ENCODE assay signal across 12 cellular contexts in the genomic region with DNA sequence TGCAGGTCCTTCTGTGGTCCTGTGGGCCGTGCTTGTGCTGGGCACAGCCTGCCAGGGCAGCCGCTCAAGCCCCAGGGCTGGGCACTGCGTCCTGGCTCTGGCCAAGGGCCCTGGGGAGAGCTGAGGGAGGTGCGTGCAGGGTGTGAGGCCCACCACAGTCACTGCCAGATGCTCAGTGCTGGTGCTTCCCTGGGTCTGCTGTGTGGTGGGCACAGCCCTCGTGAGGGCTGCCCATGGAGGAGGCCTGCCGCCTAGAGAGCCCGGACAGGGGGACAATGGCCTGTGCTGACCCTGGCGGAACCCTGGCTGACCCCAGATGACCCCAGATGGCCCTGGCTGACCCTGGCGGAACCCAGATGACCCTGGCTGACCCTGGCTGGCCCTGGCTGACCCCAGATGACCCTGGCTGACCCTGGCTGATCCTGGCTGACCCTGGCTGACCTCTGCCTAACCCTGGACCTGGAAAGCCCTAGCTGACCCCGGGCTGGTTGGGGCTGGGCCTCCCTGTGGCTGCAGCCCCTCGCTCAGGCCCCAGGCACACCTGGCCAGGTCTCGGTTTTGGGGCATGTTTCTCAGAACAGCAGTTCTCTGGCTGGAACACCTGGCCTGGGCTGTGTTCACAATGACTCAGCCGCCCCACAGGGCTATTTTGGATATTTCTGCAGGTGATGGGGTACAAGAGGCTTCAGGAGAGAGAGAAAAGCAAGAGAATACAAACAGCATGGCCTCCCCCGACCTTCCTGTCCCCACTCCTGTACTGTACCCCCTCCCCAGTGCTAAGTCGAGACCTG. TPM values are rescaled to one million over a fixed set of nuclear protein-coding genes. Genes with fewer than 3 reads are reported as not detected.
A peak's percentile ranks its signal among the peaks of the same experiment; 100 is the strongest.
DNase-seq lines count a peak whose midpoint lies in the region; ATAC-seq and TF ChIP-seq lines count a peak whose summit lies in the region.
"Had no signal": no experiment of that assay in that cellular context is flagged by ENCODE, and none has a peak within 500 bp of the region (broad histone marks: within the 10 kb centered on the region; RNA-seq: fewer than 3 reads in every experiment).

No MANE protein-coding gene starts in this region.

- DNase-seq in Peyer's patch, result peak; percentile 32 to 81 (median 80)
- DNase-seq in spleen, result peak; percentile 79
- no peak for DNase-seq in WERI-Rb-1
- no peak for DNase-seq in GF-D8 (lab: John Stamatoyannopoulos, UW)
- DNase-seq in dedifferentiated amniotic fluid mesenchymal stem cell (ENCODE audit: extremely low spot score), result no peak
- no peak for DNase-seq in AG20443 (ENCODE audit: low spot score)
- DNase-seq: activated CD4-positive, alpha-beta T cell treated with anti-CD3 and anti-CD28 coated beads for 4 hours; anterior cingulate cortex; erythroblast; substantia nigra had no signal

- no peaks in the 10 kb centered on the region for H3K36me3 ChIP-seq in Peyer's patch
- no peaks in the 10 kb centered on the region for H3K36me3 ChIP-seq in spleen
- no peaks in the 10 kb centered on the region for H3K36me3 ChIP-seq in WERI-Rb-1

- H3K27me3 ChIP-seq in Peyer's patch (no peaks in the 10 kb centered on the region), spleen (replicated peaks in 1 of 7) (no peaks in the 10 kb centered on the region), WERI-Rb-1 (ENCODE audit: insufficient read depth, low read depth, severe bottlenecking) (peaks cover 2% of the 10 kb centered on the region)

- 42 to 68% (median 61%) methylated on average over 8 to 15 of the region's 15 CpGs for WGBS in spleen, 5 donors

- TF ChIP-seq POLR2A in Peyer's patch (IDR thresholded peaks at IDR 0.05) (no peak), spleen (IDR thresholded peaks at IDR 0.05) (no peak)

- intact Hi-C loops in spleen (cut with DNase I; ENCODE audit: low total_unique reads), result no loop called here

- ATAC-seq in GM19324 (IDR thresholded peaks at IDR 0.05; ENCODE audit: low FRiP score, unreplicated experiment) (peak; percentile 36), HG02678 (IDR thresholded peaks at IDR 0.05; ENCODE audit: unreplicated experiment) (peak; percentile 45)

- H3K4me1 ChIP-seq in Peyer's patch, result no peaks in the 10 kb centered on the region
- H3K4me1 ChIP-seq in spleen, result peaks cover 0 to 23% (median 5%) of the 10 kb centered on the region in 6 donors

- TF ChIP-seq CTCF in Peyer's patch (IDR thresholded peaks at IDR 0.05), result no peak
- TF ChIP-seq CTCF in spleen (IDR thresholded peaks at IDR 0.05 in 8 of 11, conservative IDR thresholded peaks at IDR 0.05 in 3 of 11), result no peak
- no peak for TF ChIP-seq CTCF in WERI-Rb-1 (IDR thresholded peaks at IDR 0.05; ENCODE audit: low read depth, low read length)

- H3K9me3 ChIP-seq in Peyer's patch (no peaks in the 10 kb centered on the region), spleen (no peaks in the 10 kb centered on the region), WERI-Rb-1 (ENCODE audit: severe bottlenecking) (no peaks in the 10 kb centered on the region)

- H3K27ac ChIP-seq in Peyer's patch (peak overlapping the region in 3 of 4 donors; percentile 43 to 82 (median 73)), spleen (peak overlapping the region in 7 of 8 donors; percentile 19 to 91 (median 71)), WERI-Rb-1 (no peak overlapping the region)

- H3K4me3 ChIP-seq in Peyer's patch (no peak overlapping the region), spleen (no peak overlapping the region), WERI-Rb-1 (ENCODE audit: low read depth, low read length) (no peak overlapping the region)

RNA-seq across cellular contexts. Expression of gene TMEM121, which starts 55.4 kb away (rescaled TPM):
- total RNA-seq in Peyer's patch, result 1 to 10 TPM in 2 of 4 donors, under 1 TPM in 1, not detected in 1; 0.94 to 2.5 (median 1.1) TPM
- 10 to 100 TPM in 1 of 7 donors, 1 to 10 TPM in 6; 3.4 to 10.4 (median 4.6) TPM for total RNA-seq in spleen
- polyA plus RNA-seq in spleen, result 1 to 10 TPM; 3.3 to 6.0 (median 3.6) TPM

Comparison
In these comparisons a context has a peak if more than half of its experiments do, and no peak if none do; other contexts are left out.
1. DNase-seq: peak in Peyer's patch (3 of 3) and spleen (single experiment); none in WERI-Rb-1 (single experiment), GF-D8 (single experiment), dedifferentiated amniotic fluid mesenchymal stem cell (single experiment) and AG20443 (single experiment).